1 cellular context compared by ENCODE assay signal in genomic region chr17:4965311-4965986, GRCh38.
TF ChIP-seq lines count a peak whose summit lies in the region.

No MANE protein-coding gene starts in this region.

TF ChIP-seq in SK-N-SH treated with all-trans-retinoic acid at 6 μM for 48 hours, 23 proteins besides CTCF, POLR2A, EP300 and RAD21 (continued from another document):
- TF ChIP-seq PATZ1 (CRISPR knock-in tag; IDR thresholded peaks at IDR 0.05; ENCODE audit: borderline replicate concordance), result no peak
- TF ChIP-seq CREB5 (CRISPR knock-in tag; IDR thresholded peaks at IDR 0.05; ENCODE audit: low read depth), result no peak
- no peak for TF ChIP-seq CSDC2 (CRISPR knock-in tag; IDR thresholded peaks at IDR 0.05)
- no peak for TF ChIP-seq CSRNP3 (CRISPR knock-in tag; IDR thresholded peaks at IDR 0.05)
- no peak for TF ChIP-seq ZNF565 (CRISPR knock-in tag; conservative IDR thresholded peaks at IDR 0.05; ENCODE audit: low read depth)
- TF ChIP-seq TCF4 (CRISPR knock-in tag; IDR thresholded peaks at IDR 0.05; ENCODE audit: borderline replicate concordance), result no peak
- no peak for TF ChIP-seq ZC3H10 (CRISPR knock-in tag; IDR thresholded peaks at IDR 0.05)
- TF ChIP-seq ZFP30 (CRISPR knock-in tag; IDR thresholded peaks at IDR 0.05), result no peak
- no peak for TF ChIP-seq TOX (CRISPR knock-in tag; IDR thresholded peaks at IDR 0.05; ENCODE audit: borderline replicate concordance)
- no peak for TF ChIP-seq POU6F1 (CRISPR knock-in tag; IDR thresholded peaks at IDR 0.05; ENCODE audit: borderline replicate concordance, low read depth)
- TF ChIP-seq ZNF70 (CRISPR knock-in tag; IDR thresholded peaks at IDR 0.05), result no peak
- no peak for TF ChIP-seq TSHZ2 (CRISPR knock-in tag; IDR thresholded peaks at IDR 0.05)
TF ChIP-seq in SK-N-SH treated with all-trans-retinoic acid at 6 μM for 48 hours: peak in this region for 0.
